In the genomic region with DNA sequence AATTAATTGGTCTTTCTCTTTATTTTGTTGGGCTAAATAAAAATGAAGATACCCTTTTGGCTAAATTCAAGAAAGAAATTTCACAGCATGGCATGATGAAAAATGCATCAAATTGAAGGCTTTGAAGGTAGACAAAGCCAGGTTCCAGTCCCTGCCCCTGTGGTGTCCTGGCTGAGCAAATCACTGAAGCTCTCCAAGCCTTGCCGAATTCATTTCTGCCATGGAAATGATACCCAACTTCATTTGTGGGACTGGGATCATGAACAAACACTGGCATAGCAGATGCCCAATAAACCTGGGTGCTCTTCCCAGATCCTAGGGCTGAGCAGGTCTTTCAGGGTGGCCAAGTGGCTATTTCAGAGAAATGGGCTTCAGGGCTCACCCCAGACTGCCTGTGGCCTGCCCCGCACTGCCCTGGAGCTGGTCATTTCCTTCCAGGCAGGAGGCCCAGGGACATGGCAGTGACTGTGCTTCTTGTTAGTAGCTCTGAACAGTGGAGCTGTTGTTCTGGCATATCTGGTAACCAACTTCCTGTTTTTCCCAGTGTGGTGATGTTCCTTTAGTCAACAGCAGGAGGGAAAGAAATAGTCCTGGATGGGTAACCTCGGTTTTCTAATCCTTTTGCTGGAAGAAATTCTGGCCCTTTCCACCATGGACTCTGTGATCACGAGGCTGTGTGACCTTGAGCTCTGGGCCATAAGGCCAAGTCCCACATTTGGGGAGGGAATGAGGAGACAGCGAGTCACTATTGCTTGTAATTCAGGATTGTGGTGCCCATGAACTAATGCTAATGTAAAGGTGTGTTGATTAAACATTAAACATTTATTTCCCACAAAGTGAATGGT, we compare ENCODE assay signal across 14 cellular contexts. TPM values are rescaled to one million over a fixed set of nuclear protein-coding genes. Genes with fewer than 3 reads are reported as not detected.
A peak's percentile ranks its signal among the peaks of the same experiment; 100 is the strongest.
DNase-seq lines count a peak whose midpoint lies in the region; ATAC-seq and TF ChIP-seq lines count a peak whose summit lies in the region.
"Had no signal": no experiment of that assay in that cellular context is flagged by ENCODE, and none has a peak within 500 bp of the region (broad histone marks: within the 10 kb centered on the region; RNA-seq: fewer than 3 reads in every experiment).

No MANE protein-coding gene starts in this region.

- intact Hi-C loops in upper lobe of right lung (cut with DNase I): no loop called here

- ATAC-seq in upper lobe of right lung (peak; percentile 48), HG02763 (IDR thresholded peaks at IDR 0.05; ENCODE audit: unreplicated experiment) (no peak)

- H3K4me3 ChIP-seq in upper lobe of right lung: no peak overlapping the region
- H3K4me3 ChIP-seq: heart left ventricle had no signal

- no peaks in the 10 kb centered on the region for H3K27me3 ChIP-seq in upper lobe of right lung
- H3K27me3 ChIP-seq: heart left ventricle had no signal

- H3K9me3 ChIP-seq in upper lobe of right lung: no peaks in the 10 kb centered on the region
- H3K9me3 ChIP-seq: heart left ventricle had no signal

- TF ChIP-seq CTCF in upper lobe of right lung (IDR thresholded peaks at IDR 0.05): no peak

- no peaks in the 10 kb centered on the region for H3K36me3 ChIP-seq in upper lobe of right lung
- H3K36me3 ChIP-seq: heart left ventricle had no signal

- H3K4me1 ChIP-seq in upper lobe of right lung: peaks cover 45% of the 10 kb centered on the region

- no peak overlapping the region for H3K27ac ChIP-seq in upper lobe of right lung
- H3K27ac ChIP-seq: heart left ventricle had no signal

- peak; percentile 44 for DNase-seq in SKM-1 treated with dmso at 0.1 percent for 144 hours (lab: John Stamatoyannopoulos, UW; ENCODE audit: unreplicated experiment)
- DNase-seq in SKM-1 (lab: John Stamatoyannopoulos, UW; ENCODE audit: unreplicated experiment): no peak
- peak; percentile 16 for DNase-seq in astrocyte of the hippocampus (ENCODE audit: low read depth, low spot score)
- DNase-seq in kidney glomerular epithelial cell (lab: John Stamatoyannopoulos, UW): peak; percentile 35
- DNase-seq in upper lobe of right lung: no peak
- no peak for DNase-seq in activated CD4-positive, alpha-beta T cell treated with anti-CD3 and anti-CD28 coated beads for 4 hours
- no peak for DNase-seq in mucosa of gallbladder (ENCODE audit: low spot score)
- DNase-seq: activated CD4-positive, alpha-beta T cell treated with anti-CD3 and anti-CD28 coated beads for 48 hours; activated naive CD4-positive, alpha-beta T cell treated with Interleukin-2 at 50 U/mL for 16 hours; DMS79 treated with DMSO at 0.1 percent for 48 hours; heart left ventricle; Karpas-422; SHP77 had no signal

RNA-seq across cellular contexts. Expression of a gene that starts 47.6 kb away (rescaled TPM):
- 78.6 TPM for total RNA-seq in upper lobe of right lung
- 176 TPM for total RNA-seq in mucosa of gallbladder

Comparison
In these comparisons a context has a peak if more than half of its experiments do, and no peak if none do; other contexts are left out.
1. DNase-seq: peak in SKM-1 treated with dmso at 0.1 percent for 144 hours (single experiment), astrocyte of the hippocampus (single experiment) and kidney glomerular epithelial cell (single experiment); none in SKM-1 (single experiment), upper lobe of right lung (single experiment), activated CD4-positive, alpha-beta T cell treated with anti-CD3 and anti-CD28 coated beads for 4 hours (0 of 2) and mucosa of gallbladder (single experiment).